Comparison of ENCODE assay signal across 14 cellular contexts in genomic region chr16:35598696-35599332, GRCh38.
DNase-seq lines count a peak whose midpoint lies in the region; ATAC-seq and TF ChIP-seq lines count a peak whose summit lies in the region.
"Had no signal": no experiment of that assay in that cellular context is flagged by ENCODE, and none has a peak within 500 bp of the region (broad histone marks: within the 10 kb centered on the region; RNA-seq: fewer than 3 reads in every experiment).

No MANE protein-coding gene starts in this region.

- no peaks in the 10 kb centered on the region for H3K27me3 ChIP-seq in BLaER1 treated with 17β-estradiol and CSF1 and Interleukin-3, amounts not matched to agents 10 nM and 100 nM
- no peaks in the 10 kb centered on the region for H3K27me3 ChIP-seq in endodermal cell (ENCODE audit: control insufficient read depth, insufficient read depth, low read length, poor library complexity, severe bottlenecking)

- no peak overlapping the region for H3K27ac Mint-ChIP-seq in endodermal cell
- H3K27ac Mint-ChIP-seq in activated naive CD4-positive, alpha-beta T cell treated with anti-CD3 and anti-CD28 coated beads for 36 hours: no peak overlapping the region
- H3K27ac Mint-ChIP-seq: activated CD4-positive, alpha-beta memory T cell treated with anti-CD3 and anti-CD28 coated beads for 36 hours; brain; stimulated activated effector memory CD8-positive, alpha-beta T cell treated with anti-CD3 and anti-CD28 coated beads, Interleukin-12 subunit alpha, Interleukin-12 subunit beta, amount 100 ng/mL, for 72 hours had no signal

- H4K20me1 ChIP-seq in BLaER1 treated with 17β-estradiol and CSF1 and Interleukin-3, amounts not matched to agents 10 nM and 100 nM: no peaks in the 10 kb centered on the region

- intact Hi-C loops in activated naive CD4-positive, alpha-beta T cell treated with anti-CD3 and anti-CD28 coated beads for 36 hours (cut with micrococcal nuclease): no loop called here

- CTCF ChIA-PET in activated naive CD4-positive, alpha-beta T cell treated with anti-CD3 and anti-CD28 coated beads for 36 hours (lab: Charles Lee): no interaction called here

- H3K27me3 Mint-ChIP-seq in endodermal cell (ENCODE audit: insufficient read depth): no peaks in the 10 kb centered on the region
- no peaks in the 10 kb centered on the region for H3K27me3 Mint-ChIP-seq in activated naive CD4-positive, alpha-beta T cell treated with anti-CD3 and anti-CD28 coated beads for 36 hours (ENCODE audit: low read depth)
- H3K27me3 Mint-ChIP-seq: activated CD4-positive, alpha-beta memory T cell treated with anti-CD3 and anti-CD28 coated beads for 36 hours; brain had no signal

- WGBS in endodermal cell (ENCODE audit: insufficient coverage in 1 of 2, insufficient read length in 1 of 2), 2 experiments: 57 to 72% methylated on average over 7 to 9 of the region's 9 CpGs

- peak overlapping the region in 4 of 10 experiments; percentile 20 to 50 (median 40); a peak in 7 of 20 replicates for H3K4me3 ChIP-seq in BLaER1 treated with 17β-estradiol and CSF1 and Interleukin-3, amounts not matched to agents 10 nM and 100 nM
- H3K4me3 ChIP-seq in endodermal cell (ENCODE audit: low read length): peak overlapping the region; percentile 29

- H3K4me1 ChIP-seq in BLaER1 treated with 17β-estradiol and CSF1 and Interleukin-3, amounts not matched to agents 10 nM and 100 nM: peaks cover 12 to 76% (median 30%) of the 10 kb centered on the region in 10 experiments; a peak in 19 of 20 replicates
- H3K4me1 ChIP-seq in endodermal cell (ENCODE audit: control insufficient read depth, insufficient read depth, low read length): no peaks in the 10 kb centered on the region

- no peak for ATAC-seq in HG02678 (IDR thresholded peaks at IDR 0.05; ENCODE audit: unreplicated experiment)
- ATAC-seq: stimulated activated effector memory CD8-positive, alpha-beta T cell treated with anti-CD3 and anti-CD28 coated beads, Interleukin-12 subunit alpha, Interleukin-12 subunit beta, amount 100 ng/mL, for 72 hours had no signal

- no peaks in the 10 kb centered on the region for H3K36me3 ChIP-seq in BLaER1 treated with 17β-estradiol and CSF1 and Interleukin-3, amounts not matched to agents 10 nM and 100 nM
- H3K36me3 ChIP-seq in endodermal cell (ENCODE audit: control insufficient read depth, insufficient read depth, low read length): no peaks in the 10 kb centered on the region

- peaks cover 87% of the 10 kb centered on the region for H3K9me3 Mint-ChIP-seq in endodermal cell
- H3K9me3 Mint-ChIP-seq in activated naive CD4-positive, alpha-beta T cell treated with anti-CD3 and anti-CD28 coated beads for 36 hours: peaks cover 30% of the 10 kb centered on the region

- H3K9ac ChIP-seq in BLaER1 treated with 17β-estradiol and CSF1 and Interleukin-3, amounts not matched to agents 10 nM and 100 nM: peak overlapping the region in 8 of 11 experiments; percentile 31 to 79 (median 68); a peak in 13 of 22 replicates
- no peak overlapping the region for H3K9ac ChIP-seq in endodermal cell (ENCODE audit: extremely low read depth, low read length, poor library complexity, severe bottlenecking)

- DNase-seq in HPDE6-E6E7 (ENCODE audit: extremely low spot score) (peak; percentile 56), NOMO-1 treated with DMSO at 0.1 percent for 48 hours (lab: John Stamatoyannopoulos, UW; ENCODE audit: unreplicated experiment) (peak; percentile 90), endodermal cell (no peak), Ammon's horn (ENCODE audit: low spot score) (no peak)
- DNase-seq in activated naive CD4-positive, alpha-beta T cell treated with anti-CD3 and anti-CD28 coated beads for 36 hours: no peak
- no peak for DNase-seq in activated CD4-positive, alpha-beta T cell treated with anti-CD3 and anti-CD28 coated beads for 1 hour
- DNase-seq: activated CD4-positive, alpha-beta memory T cell treated with anti-CD3 and anti-CD28 coated beads for 36 hours; activated gamma-delta T cell; Karpas-422; T-helper 2 cell had no signal

- H3K9me3 ChIP-seq in BLaER1 treated with 17β-estradiol and CSF1 and Interleukin-3, amounts not matched to agents 10 nM and 100 nM (replicated peaks in 1 of 11): peaks cover 0 to 7% (median 0%) of the 10 kb centered on the region in 11 experiments; a peak in 3 of 22 replicates
- H3K9me3 ChIP-seq in endodermal cell (ENCODE audit: control insufficient read depth, low read length): peaks cover 71% of the 10 kb centered on the region

- H3K4me2 ChIP-seq in BLaER1 treated with 17β-estradiol and CSF1 and Interleukin-3, amounts not matched to agents 10 nM and 100 nM: peak overlapping the region; percentile 41 to 97 (median 66)

- H3K36me3 Mint-ChIP-seq in endodermal cell (ENCODE audit: low read depth): no peaks in the 10 kb centered on the region
- H3K36me3 Mint-ChIP-seq in activated naive CD4-positive, alpha-beta T cell treated with anti-CD3 and anti-CD28 coated beads for 36 hours (ENCODE audit: low read depth): no peaks in the 10 kb centered on the region
- H3K36me3 Mint-ChIP-seq: activated CD4-positive, alpha-beta memory T cell treated with anti-CD3 and anti-CD28 coated beads for 36 hours; brain; stimulated activated effector memory CD8-positive, alpha-beta T cell treated with anti-CD3 and anti-CD28 coated beads, Interleukin-12 subunit alpha, Interleukin-12 subunit beta, amount 100 ng/mL, for 72 hours had no signal

- peak overlapping the region; percentile 28 to 90 (median 68); a peak in 20 of 22 replicates for H3K27ac ChIP-seq in BLaER1 treated with 17β-estradiol and CSF1 and Interleukin-3, amounts not matched to agents 10 nM and 100 nM
- no peak overlapping the region for H3K27ac ChIP-seq in endodermal cell (ENCODE audit: low read depth, low read length)

- H3K4me3 Mint-ChIP-seq in endodermal cell: no peak overlapping the region
- no peak overlapping the region for H3K4me3 Mint-ChIP-seq in activated naive CD4-positive, alpha-beta T cell treated with anti-CD3 and anti-CD28 coated beads for 36 hours
- H3K4me3 Mint-ChIP-seq: activated CD4-positive, alpha-beta memory T cell treated with anti-CD3 and anti-CD28 coated beads for 36 hours; brain; stimulated activated effector memory CD8-positive, alpha-beta T cell treated with anti-CD3 and anti-CD28 coated beads, Interleukin-12 subunit alpha, Interleukin-12 subunit beta, amount 100 ng/mL, for 72 hours had no signal

- no peak for TF ChIP-seq CTCF in endodermal cell (conservative IDR thresholded peaks at IDR 0.05)

- no peaks in the 10 kb centered on the region for H3K4me1 Mint-ChIP-seq in endodermal cell
- no peaks in the 10 kb centered on the region for H3K4me1 Mint-ChIP-seq in activated naive CD4-positive, alpha-beta T cell treated with anti-CD3 and anti-CD28 coated beads for 36 hours (ENCODE audit: low read depth)
- H3K4me1 Mint-ChIP-seq: brain; stimulated activated effector memory CD8-positive, alpha-beta T cell treated with anti-CD3 and anti-CD28 coated beads, Interleukin-12 subunit alpha, Interleukin-12 subunit beta, amount 100 ng/mL, for 72 hours had no signal

Comparison
In these comparisons a context has a peak if more than half of its experiments do, and no peak if none do; other contexts are left out.
1. DNase-seq: peak in HPDE6-E6E7 (single experiment) and NOMO-1 treated with DMSO at 0.1 percent for 48 hours (single experiment); none in endodermal cell (single experiment), Ammon's horn (single experiment), activated naive CD4-positive, alpha-beta T cell treated with anti-CD3 and anti-CD28 coated beads for 36 hours (single experiment) and activated CD4-positive, alpha-beta T cell treated with anti-CD3 and anti-CD28 coated beads for 1 hour (single experiment).